In the genomic region with DNA sequence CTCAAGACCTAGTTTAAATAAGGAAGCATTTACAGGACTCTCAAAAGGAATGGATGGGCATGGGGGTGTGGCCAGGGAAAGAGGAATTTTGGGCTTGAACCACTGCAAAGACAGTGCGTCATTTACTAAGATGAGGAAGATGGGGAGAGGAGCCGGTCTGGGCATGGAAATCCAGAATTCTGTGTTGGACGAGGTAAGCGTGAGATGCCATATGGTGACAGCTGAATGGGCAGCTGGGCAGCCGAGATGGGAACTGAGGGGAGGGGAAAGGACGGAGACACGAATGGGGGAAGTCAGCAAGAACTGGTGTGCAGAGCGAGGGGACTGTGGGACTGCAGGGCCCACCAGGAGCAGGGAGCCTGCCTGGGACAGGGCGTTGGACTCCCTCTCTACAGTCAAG, we compare ENCODE assay signal across 26 cellular contexts.
"Had no signal": no experiment of that assay in that cellular context is flagged by ENCODE, and none has a peak within 500 bp of the region (broad histone marks: within the 10 kb centered on the region; RNA-seq: fewer than 3 reads in every experiment).

No MANE protein-coding gene starts in this region.

- H3K27me3 Mint-ChIP-seq: effector memory CD8-positive, alpha-beta T cell; naive thymus-derived CD8-positive, alpha-beta T cell; stimulated activated naive B cell treated with anti-CD40 and anti-IgM and Interleukin-4, amounts not matched to agents 10 μg/mL and 1 μg/mL and 100 μg/mL, for 72 hours; stimulated activated naive CD8-positive, alpha-beta T cell treated with anti-CD3 and anti-CD28 coated beads, Interleukin-15, Interleukin-2, amounts not matched to agents 100 ng/mL and 50 ng/mL, for 24 hours had no signal

- H3K9me3 ChIP-seq: gastrocnemius medialis, heart left ventricle, mucosa of descending colon, prostate gland, right atrium auricular region, sigmoid colon, spleen, thoracic aorta, tibial nerve, upper lobe of left lung had no signal

- H3K4me3 ChIP-seq: gastrocnemius medialis, heart left ventricle, hepatocyte, lung, mucosa of descending colon, neural progenitor cell, prostate gland, right atrium auricular region, sigmoid colon, skin epidermis, spleen, thoracic aorta, tibial nerve, upper lobe of left lung had no signal

- H3K4me2 ChIP-seq: hepatocyte, neural progenitor cell had no signal

- H3K79me2 ChIP-seq: hepatocyte, parathyroid adenoma had no signal

- H3K36me3 ChIP-seq: gastrocnemius medialis, neural progenitor cell, prostate gland, right atrium auricular region, sigmoid colon, thoracic aorta had no signal

- H3K36me3 Mint-ChIP-seq: naive thymus-derived CD8-positive, alpha-beta T cell; stimulated activated naive B cell treated with anti-CD40 and anti-IgM and Interleukin-4, amounts not matched to agents 10 μg/mL and 1 μg/mL and 100 μg/mL, for 72 hours had no signal

- H3K27ac Mint-ChIP-seq: effector memory CD8-positive, alpha-beta T cell; stimulated activated naive B cell treated with anti-CD40 and anti-IgM and Interleukin-4, amounts not matched to agents 10 μg/mL and 1 μg/mL and 100 μg/mL, for 72 hours; stimulated activated naive CD8-positive, alpha-beta T cell treated with anti-CD3 and anti-CD28 coated beads, Interleukin-15, Interleukin-2, amounts not matched to agents 100 ng/mL and 50 ng/mL, for 24 hours had no signal

- H2AFZ ChIP-seq: hepatocyte, neural progenitor cell, parathyroid adenoma had no signal

- H3K27me3 ChIP-seq: gastrocnemius medialis, heart left ventricle, hepatocyte, neural progenitor cell, right atrium auricular region, sigmoid colon, spleen, tibial nerve, upper lobe of left lung had no signal

- H3K4me3 Mint-ChIP-seq: effector memory CD8-positive, alpha-beta T cell; mesothelial cell of epicardium; naive thymus-derived CD8-positive, alpha-beta T cell; neural progenitor cell; stimulated activated naive B cell treated with anti-CD40 and anti-IgM and Interleukin-4, amounts not matched to agents 10 μg/mL and 1 μg/mL and 100 μg/mL, for 72 hours; stimulated activated naive CD8-positive, alpha-beta T cell treated with anti-CD3 and anti-CD28 coated beads, Interleukin-15, Interleukin-2, amounts not matched to agents 100 ng/mL and 50 ng/mL, for 24 hours had no signal

- H3K27ac ChIP-seq: gastrocnemius medialis, heart left ventricle, hepatocyte, neural progenitor cell, parathyroid adenoma, prostate gland, right atrium auricular region, sigmoid colon, skin epidermis, spleen, thoracic aorta, tibial nerve, upper lobe of left lung had no signal

- H3K9me3 Mint-ChIP-seq: effector memory CD8-positive, alpha-beta T cell; naive thymus-derived CD8-positive, alpha-beta T cell; neural progenitor cell; stimulated activated naive B cell treated with anti-CD40 and anti-IgM and Interleukin-4, amounts not matched to agents 10 μg/mL and 1 μg/mL and 100 μg/mL, for 72 hours; stimulated activated naive CD8-positive, alpha-beta T cell treated with anti-CD3 and anti-CD28 coated beads, Interleukin-15, Interleukin-2, amounts not matched to agents 100 ng/mL and 50 ng/mL, for 24 hours had no signal

- DNase-seq: cerebellar nuclear complex; cortex of kidney; effector memory CD8-positive, alpha-beta T cell; foreskin fibroblast; gastrocnemius medialis; heart left ventricle; kidney; mesenchymal stem cell; mucosa of descending colon; naive thymus-derived CD8-positive, alpha-beta T cell; sigmoid colon; spleen; stimulated activated CD4-positive, alpha-beta T cell treated with anti-CD3 and anti-CD28 coated beads, Interleukin-4, amount 100 ng/mL, for 4 hours; stimulated activated naive B cell treated with anti-CD40 and anti-IgM and Interleukin-4, amounts not matched to agents 10 μg/mL and 1 μg/mL and 100 μg/mL, for 72 hours had no signal

- H3K4me1 Mint-ChIP-seq: mesothelial cell of epicardium; naive thymus-derived CD8-positive, alpha-beta T cell; neural progenitor cell had no signal

- H3K9ac ChIP-seq: neural progenitor cell, parathyroid adenoma had no signal

- H3K4me1 ChIP-seq: gastrocnemius medialis, heart left ventricle, neural progenitor cell, parathyroid adenoma, prostate gland, right atrium auricular region, sigmoid colon, spleen, tibial nerve had no signal
